ENCODE assay signal across 8 cellular contexts in the genomic region with DNA sequence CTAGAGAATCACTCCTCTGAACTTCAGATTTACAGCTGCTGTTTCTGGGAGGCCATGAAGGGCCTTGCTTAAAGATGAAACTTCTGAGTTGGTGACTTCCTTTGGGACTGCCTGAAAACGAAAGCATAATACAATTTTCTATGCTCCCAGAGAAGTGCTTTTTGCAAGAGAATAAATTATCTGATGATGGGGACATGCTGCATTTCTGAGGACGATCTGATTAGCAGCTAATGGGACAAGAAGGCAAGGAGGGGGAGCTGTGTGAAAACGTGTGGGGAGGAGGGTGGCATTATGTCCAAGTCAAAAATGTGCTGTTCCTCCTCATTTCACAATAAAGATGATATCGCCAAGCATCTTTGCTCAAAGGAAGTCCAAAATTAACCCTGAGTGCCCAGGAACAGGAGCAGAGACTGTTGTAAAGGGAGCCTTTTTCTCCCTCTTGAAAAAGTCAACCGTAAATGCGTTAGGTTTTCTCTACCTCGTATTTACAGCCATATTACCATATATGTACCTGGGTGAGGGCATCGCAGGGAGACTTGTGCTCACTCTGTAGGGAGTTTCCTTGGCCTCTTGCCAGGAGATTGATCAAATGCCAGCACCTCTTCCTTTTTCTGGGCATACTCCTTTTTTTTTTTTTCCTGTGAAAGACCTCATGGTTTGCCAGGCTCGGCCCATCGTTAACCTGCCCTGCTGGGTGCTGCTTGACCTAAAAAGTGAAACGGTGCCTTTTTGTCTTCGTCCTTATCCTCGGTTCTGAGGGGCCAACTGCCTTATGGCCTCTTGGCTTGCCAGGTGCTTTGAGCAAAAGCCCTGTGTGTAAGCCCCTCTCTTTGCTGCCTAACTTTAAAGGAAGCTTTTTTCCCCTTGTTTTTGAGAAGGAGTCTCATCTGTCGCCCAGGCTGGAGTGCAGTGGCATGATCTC. TPM values are rescaled to one million over a fixed set of nuclear protein-coding genes. Genes with fewer than 3 reads are reported as not detected.
DNase-seq lines count a peak whose midpoint lies in the region; ATAC-seq, FAIRE-seq and TF ChIP-seq lines count a peak whose summit lies in the region.

No MANE protein-coding gene starts in this region.

- no peaks in the 10 kb centered on the region for H3K27me3 ChIP-seq in DOHH2 (ENCODE audit: control insufficient read depth, low read length)
- H3K27me3 ChIP-seq in HepG2 (ENCODE audit: control insufficient read depth in 1 of 2, insufficient read depth in 2 of 2, low read length in 2 of 2): no peaks in the 10 kb centered on the region

- H3K9me3 Mint-ChIP-seq in activated naive CD8-positive, alpha-beta T cell treated with anti-CD3 and anti-CD28 coated beads for 36 hours: no peaks in the 10 kb centered on the region
- no peaks in the 10 kb centered on the region for H3K9me3 Mint-ChIP-seq in memory B cell

- peaks cover 20% of the 10 kb centered on the region for H3K36me3 ChIP-seq in DOHH2 (ENCODE audit: control insufficient read depth, low read length)
- H3K36me3 ChIP-seq in HepG2 (replicated peaks in 1 of 2; ENCODE audit: control insufficient read depth in 1 of 2, insufficient read depth in 2 of 2, low read length in 2 of 2): 0 out of 5 replicates have a peak, but pooled peaks cover 0 to 4% of the 10 kb centered on the region in 2 experiments

- FAIRE-seq in HepG2 (lab: Jason Lieb, UNC): no peak

- H3K4me2 ChIP-seq in DOHH2 (ENCODE audit: low read length) (peak overlapping the region; percentile 92), HepG2 (ENCODE audit: low read depth, low read length) (no peak overlapping the region)

- no peak for TF ChIP-seq POLR2A in HepG2 (IDR thresholded peaks at IDR 0.05; ENCODE audit: insufficient read depth in 1 of 2, low read depth in 2 of 2, low read length in 2 of 2)

- no peak overlapping the region for H2AFZ ChIP-seq in HepG2 (ENCODE audit: low read length)

- no peaks in the 10 kb centered on the region for H4K20me1 ChIP-seq in DOHH2 (ENCODE audit: control insufficient read depth, insufficient read depth, low read depth, low read length)
- H4K20me1 ChIP-seq in HepG2 (ENCODE audit: insufficient read depth, low read length): no peaks in the 10 kb centered on the region

- peak overlapping the region; percentile 92 for H3K27ac Mint-ChIP-seq in activated naive CD8-positive, alpha-beta T cell treated with anti-CD3 and anti-CD28 coated beads for 36 hours
- peak overlapping the region; percentile 89 for H3K27ac Mint-ChIP-seq in memory B cell

- 91% methylated on average over 13 of the region's 14 CpGs for WGBS in HepG2 (ENCODE audit: low lambda C conversion rate)

- intact Hi-C loops in HepG2 (cut with micrococcal nuclease; ENCODE audit: unreplicated experiment): no loop called here

- DNase-seq in NCI-H446 treated with DMSO at 0.1 percent for 48 hours (lab: John Stamatoyannopoulos, UW) (peak; percentile 30), memory B cell (ENCODE audit: low spot score in 2 of 2) (peak in 1 of 2 donors; percentile 18), HepG2 (ENCODE audit: low spot score) (no peak), NCI-H1092 treated with DMSO at 0.1 percent for 48 hours (lab: John Stamatoyannopoulos, UW) (no peak), NOMO-1 (lab: John Stamatoyannopoulos, UW; ENCODE audit: unreplicated experiment in 2 of 2) (no peak)
- DNase-seq in activated naive CD8-positive, alpha-beta T cell treated with anti-CD3 and anti-CD28 coated beads for 36 hours: no peak

- H3K4me1 ChIP-seq in DOHH2 (ENCODE audit: control insufficient read depth, low read length): peaks cover 79% of the 10 kb centered on the region
- H3K4me1 ChIP-seq in HepG2 (ENCODE audit: insufficient read depth, low read length): peaks cover 86% of the 10 kb centered on the region

- H3K4me1 Mint-ChIP-seq in activated naive CD8-positive, alpha-beta T cell treated with anti-CD3 and anti-CD28 coated beads for 36 hours: peaks cover 63% of the 10 kb centered on the region
- H3K4me1 Mint-ChIP-seq in memory B cell: peaks cover 62% of the 10 kb centered on the region

- H3K4me3 ChIP-seq in DOHH2 (ENCODE audit: low read length): peak overlapping the region; percentile 66
- H3K4me3 ChIP-seq in HepG2 (replicated peaks in 1 of 3; ENCODE audit: insufficient read depth in 1 of 3, low read depth in 2 of 3, low read length in 3 of 3): no peak overlapping the region

- peaks cover 26% of the 10 kb centered on the region for H3K36me3 Mint-ChIP-seq in activated naive CD8-positive, alpha-beta T cell treated with anti-CD3 and anti-CD28 coated beads for 36 hours
- H3K36me3 Mint-ChIP-seq in memory B cell: peaks cover 11% of the 10 kb centered on the region

- no peak for TF ChIP-seq RAD21 in HepG2 (CRISPR knock-in tag; IDR thresholded peaks at IDR 0.05)

- CTCF ChIA-PET in HepG2 (lab: Yijun Ruan, JAX; ENCODE audit: low intra/inter-chr PET ratio, low total read pairs): no interaction called here

- ATAC-seq in memory B cell (ENCODE audit: low read depth) (peak; percentile 23), HepG2 (no peak), GM21786 (IDR thresholded peaks at IDR 0.05; ENCODE audit: unreplicated experiment) (no peak)

- no peaks in the 10 kb centered on the region for H3K9me2 ChIP-seq in DOHH2 (replicated peaks; ENCODE audit: control insufficient read depth, low read length)

- peaks cover 18% of the 10 kb centered on the region for H3F3A ChIP-seq in DOHH2 (ENCODE audit: control insufficient read depth, insufficient read depth)

- no TSS peak for BruUV-seq in HepG2 (replicated peaks; lab: Mats Ljungman, UMichigan)

- POLR2A ChIA-PET in HepG2 (lab: Yijun Ruan, JAX): interaction anchor here (12.6 kb wide), 1 partner anchor 12 kb away, joined by 120 read pairs; the partner anchor contains the start of gene ITPR1

- H3K4me3 Mint-ChIP-seq in activated naive CD8-positive, alpha-beta T cell treated with anti-CD3 and anti-CD28 coated beads for 36 hours: peak overlapping the region; percentile 85
- H3K4me3 Mint-ChIP-seq in memory B cell: peak overlapping the region; percentile 82

- TF ChIP-seq EP300 in HepG2 (IDR thresholded peaks at IDR 0.05; ENCODE audit: low read depth in 2 of 2, low read length in 2 of 2): no peak
- no peak for TF ChIP-seq EP300 in HepG2 (CRISPR knock-in tag; IDR thresholded peaks at IDR 0.05; ENCODE audit: borderline replicate concordance)

- peaks cover 54% of the 10 kb centered on the region for H3K79me2 ChIP-seq in DOHH2 (ENCODE audit: control insufficient read depth, low read length)
- no peaks in the 10 kb centered on the region for H3K79me2 ChIP-seq in HepG2 (ENCODE audit: insufficient read depth, low read length)

- H3K27me3 Mint-ChIP-seq in activated naive CD8-positive, alpha-beta T cell treated with anti-CD3 and anti-CD28 coated beads for 36 hours: no peaks in the 10 kb centered on the region
- no peaks in the 10 kb centered on the region for H3K27me3 Mint-ChIP-seq in memory B cell

- TF ChIP-seq CTCF in DOHH2 (IDR thresholded peaks at IDR 0.05; ENCODE audit: low read depth, low read length, poor library complexity, severe bottlenecking) (no peak), HepG2 (CRISPR knock-in tag; IDR thresholded peaks at IDR 0.05) (no peak)

- H3K27ac ChIP-seq in DOHH2 (ENCODE audit: low read depth, low read length) (peak overlapping the region; percentile 80), HepG2 (ENCODE audit: extremely low read length, insufficient read depth, low read length) (no peak overlapping the region)

- in situ Hi-C loops in HepG2 (cut with HindIII; ENCODE audit: extremely low pct_ligation_motif_present, low pct_unique_long_range_greater_than_20kb): no loop called here

- H3K9me3 ChIP-seq in DOHH2 (ENCODE audit: control insufficient read depth, insufficient read depth, low read length) (no peaks in the 10 kb centered on the region), HepG2 (ENCODE audit: low read length) (no peaks in the 10 kb centered on the region)

- H3K9ac ChIP-seq in HepG2 (ENCODE audit: insufficient read depth, low read depth, low read length): no peak overlapping the region

RNA-seq across cellular contexts. Expression of gene ITPR1, which starts 11.5 kb away (rescaled TPM):
- 10 to 100 TPM; 58.4 to 59.5 TPM for total RNA-seq in activated naive CD8-positive, alpha-beta T cell treated with anti-CD3 and anti-CD28 coated beads for 36 hours
- total RNA-seq in HepG2 (2016; rRNA removed; fragmentation: Illumina TruSeq; extraction: Trizol): 10.1 and 11.4 TPM in 2 replicates
- 1.5 and 2.1 TPM in 2 replicates for total RNA-seq in HepG2 (2016; cell fraction: cytosol; rRNA removed; fragmentation: Illumina TruSeq; extraction: Trizol; ENCODE audit: low read depth)
- total RNA-seq in HepG2 (2016; cell fraction: insoluble cytoplasmic fraction; rRNA removed; fragmentation: Illumina TruSeq; extraction: Trizol): 11.8 and 12.0 TPM in 2 replicates
- 3.9 and 4.1 TPM in 2 replicates for total RNA-seq in HepG2 (2016; cell fraction: membrane; rRNA removed; fragmentation: Illumina TruSeq; extraction: Trizol)
- total RNA-seq in HepG2 (2016; cell fraction: nucleus; rRNA removed; fragmentation: Illumina TruSeq; extraction: Trizol): 32.1 and 34.1 TPM in 2 replicates
- 6.3 and 10.0 TPM in 2 replicates for polyA plus RNA-seq in HepG2 (2011; rRNA removed)
- polyA plus RNA-seq in HepG2 (2011; cell fraction: cytosol; rRNA removed): 4.4 and 4.5 TPM in 2 replicates
- 9.3 and 10.4 TPM in 2 replicates for polyA plus RNA-seq in HepG2 (2011; cell fraction: nucleus; rRNA removed)
- 9.7 and 13.7 TPM in 2 replicates for polyA plus RNA-seq in HepG2 (2012)
- 0.59 and 0.74 TPM in 2 replicates for polyA plus RNA-seq in HepG2 (2016; cell fraction: cytosol; fragmentation: Illumina TruSeq; extraction: Trizol; ENCODE audit: low read depth)
- 5.4 and 5.7 TPM in 2 replicates for polyA plus RNA-seq in HepG2 (2016; cell fraction: insoluble cytoplasmic fraction; fragmentation: Illumina TruSeq; extraction: Trizol; ENCODE audit: low read depth)
- polyA plus RNA-seq in HepG2 (2016; cell fraction: membrane; fragmentation: Illumina TruSeq; extraction: Trizol; ENCODE audit: low read depth): 0.90 and 1.2 TPM in 2 replicates
- polyA plus RNA-seq in HepG2 (2016; cell fraction: nucleus; fragmentation: Illumina TruSeq; extraction: Trizol; ENCODE audit: insufficient read depth, low read depth): 12.6 and 14.0 TPM in 2 replicates
- 31.4 and 330 TPM in 2 replicates for polyA minus RNA-seq in HepG2 (2011; rRNA and poly(A)+ RNA removed; ENCODE audit: low replicate concordance)
- polyA minus RNA-seq in HepG2 (2011; cell fraction: cytosol; rRNA and poly(A)+ RNA removed): 12.1 and 15.5 TPM in 2 replicates
- polyA minus RNA-seq in HepG2 (2011; cell fraction: nucleus; rRNA and poly(A)+ RNA removed): 75.3 and 85.2 TPM in 2 replicates

RNA-seq across cellular contexts. Expression of gene SUMF1, which starts 37.5 kb away (rescaled TPM):
- total RNA-seq in activated naive CD8-positive, alpha-beta T cell treated with anti-CD3 and anti-CD28 coated beads for 36 hours: 1 to 10 TPM; 6.3 to 7.1 TPM
- 14.1 and 28.9 TPM in 2 replicates for total RNA-seq in HepG2 (2016; rRNA removed; fragmentation: Illumina TruSeq; extraction: Trizol)
- total RNA-seq in HepG2 (2016; cell fraction: cytosol; rRNA removed; fragmentation: Illumina TruSeq; extraction: Trizol; ENCODE audit: low read depth): 9.1 and 10.4 TPM in 2 replicates
- 15.7 and 30.9 TPM in 2 replicates for total RNA-seq in HepG2 (2016; cell fraction: insoluble cytoplasmic fraction; rRNA removed; fragmentation: Illumina TruSeq; extraction: Trizol)
- 10.4 and 11.0 TPM in 2 replicates for total RNA-seq in HepG2 (2016; cell fraction: membrane; rRNA removed; fragmentation: Illumina TruSeq; extraction: Trizol)
- total RNA-seq in HepG2 (2016; cell fraction: nucleus; rRNA removed; fragmentation: Illumina TruSeq; extraction: Trizol): 35.9 and 39.6 TPM in 2 replicates
- 18.5 and 19.4 TPM in 2 replicates for polyA plus RNA-seq in HepG2 (2011; rRNA removed)
- polyA plus RNA-seq in HepG2 (2011; cell fraction: cytosol; rRNA removed): 25.4 and 26.1 TPM in 2 replicates
- 23.9 and 25.8 TPM in 2 replicates for polyA plus RNA-seq in HepG2 (2011; cell fraction: nucleus; rRNA removed)
- 13.5 and 16.1 TPM in 2 replicates for polyA plus RNA-seq in HepG2 (2012)
- polyA plus RNA-seq in HepG2 (2016; cell fraction: cytosol; fragmentation: Illumina TruSeq; extraction: Trizol; ENCODE audit: low read depth): 2.1 and 2.6 TPM in 2 replicates
- 11.5 and 12.3 TPM in 2 replicates for polyA plus RNA-seq in HepG2 (2016; cell fraction: insoluble cytoplasmic fraction; fragmentation: Illumina TruSeq; extraction: Trizol; ENCODE audit: low read depth)
- polyA plus RNA-seq in HepG2 (2016; cell fraction: membrane; fragmentation: Illumina TruSeq; extraction: Trizol; ENCODE audit: low read depth): 4.8 and 5.8 TPM in 2 replicates
- polyA plus RNA-seq in HepG2 (2016; cell fraction: nucleus; fragmentation: Illumina TruSeq; extraction: Trizol; ENCODE audit: insufficient read depth, low read depth): 26.9 and 28.6 TPM in 2 replicates
- polyA minus RNA-seq in HepG2 (2011; rRNA and poly(A)+ RNA removed; ENCODE audit: low replicate concordance): 41.6 and 45.0 TPM in 2 replicates
- polyA minus RNA-seq in HepG2 (2011; cell fraction: cytosol; rRNA and poly(A)+ RNA removed): 10.6 and 13.7 TPM in 2 replicates
- polyA minus RNA-seq in HepG2 (2011; cell fraction: nucleus; rRNA and poly(A)+ RNA removed): 63.1 and 66.0 TPM in 2 replicates
